In genomic region chr10:24639124-24639523, GRCh38 we compare ENCODE assay signal across 2 cellular contexts.
TF ChIP-seq lines count a peak whose summit lies in the region.

No MANE protein-coding gene starts in this region.

TF ChIP-seq in HepG2, 621 proteins besides CTCF, POLR2A, EP300 and RAD21:
- TF ChIP-seq MEF2D (CRISPR knock-in tag; IDR thresholded peaks at IDR 0.05) (no peak), YEATS2 (CRISPR knock-in tag; IDR thresholded peaks at IDR 0.05; ENCODE audit: borderline replicate concordance) (no peak), ZNF629 (CRISPR knock-in tag; conservative IDR thresholded peaks at IDR 0.05) (peak; percentile 69)

TF ChIP-seq in K562, 482 proteins besides CTCF, POLR2A, EP300 and RAD21:
- TF ChIP-seq CEBPG (CRISPR knock-in tag; IDR thresholded peaks at IDR 0.05) (no peak), CEBPG (tag; conservative IDR thresholded peaks at IDR 0.05 in 1 of 2, IDR thresholded peaks at IDR 0.05 in 1 of 2) (no peak), RBM22 (IDR thresholded peaks at IDR 0.05; ENCODE audit: low read depth, low read length, poor library complexity, severe bottlenecking) (no peak), RBM25 (IDR thresholded peaks at IDR 0.05; ENCODE audit: low read depth, low read length, severe bottlenecking) (peak; percentile 62), RFX5 (IDR thresholded peaks at IDR 0.05; ENCODE audit: low read depth, low read length) (no peak), TCF7L2 (IDR thresholded peaks at IDR 0.05; ENCODE audit: low read depth, low read length) (no peak)
